In the genomic region with DNA sequence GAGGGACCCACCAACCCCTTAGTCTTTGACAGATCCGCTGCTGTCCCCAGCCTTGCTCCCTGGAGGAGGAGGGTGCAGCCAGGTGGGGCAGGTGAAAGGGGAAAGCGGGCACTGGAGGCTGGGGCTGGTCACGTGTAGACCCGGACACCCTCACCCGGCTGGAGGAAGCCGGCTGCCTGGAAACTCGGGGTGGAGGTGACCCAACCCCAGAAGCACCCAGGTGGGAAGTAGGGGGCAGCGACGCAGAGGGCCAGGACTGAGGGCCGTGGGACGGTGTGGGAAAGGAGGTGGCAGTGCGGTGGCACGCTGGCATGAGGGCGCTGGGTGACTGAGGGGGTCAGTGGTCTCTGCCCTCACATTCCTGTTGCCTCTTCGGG, we compare ENCODE assay signal across 13 cellular contexts. TPM values are rescaled to one million over a fixed set of nuclear protein-coding genes. Genes with fewer than 3 reads are reported as not detected.
DNase-seq lines count a peak whose midpoint lies in the region; ATAC-seq and TF ChIP-seq lines count a peak whose summit lies in the region.
"Had no signal": no experiment of that assay in that cellular context is flagged by ENCODE, and none has a peak within 500 bp of the region (broad histone marks: within the 10 kb centered on the region; RNA-seq: fewer than 3 reads in every experiment).

No MANE protein-coding gene starts in this region.

- peak overlapping the region; percentile 78 for H3K4ac ChIP-seq in trophoblast cell (ENCODE audit: low read depth, low read length)

- H3K4me1 ChIP-seq in OCI-LY1 (ENCODE audit: insufficient read depth, low read length, severe bottlenecking), result peaks cover 57% of the 10 kb centered on the region
- H3K4me1 ChIP-seq in esophagus (ENCODE audit: control insufficient read depth in 2 of 2, insufficient read depth in 2 of 2, low read length in 1 of 2), result peaks cover 24 to 58% of the 10 kb centered on the region in 2 donors
- H3K4me1 ChIP-seq in trophoblast cell (ENCODE audit: control insufficient read depth in 1 of 2, insufficient read depth in 2 of 2, low read length in 2 of 2), result peaks cover 13 to 22% of the 10 kb centered on the region in 2 experiments
- H3K4me1 ChIP-seq in foreskin keratinocyte, result peaks cover 15% of the 10 kb centered on the region
- no peaks in the 10 kb centered on the region for H3K4me1 ChIP-seq in aorta (ENCODE audit: control insufficient read depth in 1 of 2, insufficient read depth in 2 of 2, low read length in 2 of 2)

- no peak overlapping the region for H3K14ac ChIP-seq in trophoblast cell (ENCODE audit: low read length)

- no peaks in the 10 kb centered on the region for H3K9me2 ChIP-seq in OCI-LY1 (ENCODE audit: low read depth, low read length)

- peak overlapping the region; percentile 31 for H3K27ac ChIP-seq in AG04450 (ENCODE audit: low read depth, low read length)
- H3K27ac ChIP-seq in OCI-LY1 (ENCODE audit: low read depth, low read length, poor library complexity, severe bottlenecking), result no peak overlapping the region
- peak overlapping the region; percentile 65 to 82 for H3K27ac ChIP-seq in esophagus (ENCODE audit: low read depth in 2 of 2, low read length in 1 of 2)
- no peak overlapping the region for H3K27ac ChIP-seq in trophoblast cell (ENCODE audit: low read depth, low read length)
- no peak overlapping the region for H3K27ac ChIP-seq in foreskin keratinocyte
- no peak overlapping the region for H3K27ac ChIP-seq in aorta (ENCODE audit: low read depth in 1 of 2, low read length in 2 of 2)

- no peak overlapping the region for H2BK5ac ChIP-seq in trophoblast cell (ENCODE audit: low read depth, low read length, poor library complexity)

- no peaks in the 10 kb centered on the region for H3K27me3 ChIP-seq in AG04450 (ENCODE audit: control insufficient read depth, insufficient read depth, low read length)
- H3K27me3 ChIP-seq in OCI-LY1 (ENCODE audit: insufficient read depth, low read length), result no peaks in the 10 kb centered on the region
- no peaks in the 10 kb centered on the region for H3K27me3 ChIP-seq in esophagus (ENCODE audit: control insufficient read depth in 1 of 2, insufficient read depth in 2 of 2, low read length in 2 of 2)
- no peaks in the 10 kb centered on the region for H3K27me3 ChIP-seq in trophoblast cell (ENCODE audit: insufficient read depth, low read length)
- H3K27me3 ChIP-seq in foreskin keratinocyte, result no peaks in the 10 kb centered on the region
- H3K27me3 ChIP-seq in aorta (ENCODE audit: control insufficient read depth in 1 of 2, insufficient read depth in 2 of 2, low read length in 1 of 2), result no peaks in the 10 kb centered on the region
- H3K27me3 ChIP-seq: pancreas had no signal

- H4K20me1 ChIP-seq in OCI-LY1 (ENCODE audit: insufficient read depth, low read length), result no peaks in the 10 kb centered on the region

- POLR2A ChIA-PET in AG04450 (lab: Yijun Ruan, JAX), result interaction anchor here (0.7 kb wide), 1 partner anchor 36 kb away, joined by 7 read pairs; no protein-coding TSS in a partner anchor

- no peak overlapping the region for H2BK120ac ChIP-seq in trophoblast cell (ENCODE audit: insufficient read depth, low read length, poor library complexity)

- TF ChIP-seq CTCF in AG04450 (IDR thresholded peaks at IDR 0.05; ENCODE audit: low read depth, low read length) (no peak), OCI-LY1 (IDR thresholded peaks at IDR 0.05; ENCODE audit: low read length) (no peak), foreskin keratinocyte (conservative IDR thresholded peaks at IDR 0.05) (no peak)

- H3K9ac ChIP-seq in OCI-LY1 (ENCODE audit: low read length), result no peak overlapping the region; the same call in 1 of the 2 replicates
- no peak overlapping the region for H3K9ac ChIP-seq in trophoblast cell (ENCODE audit: low read length)

- H3K9me3 ChIP-seq in AG04450 (ENCODE audit: control insufficient read depth, insufficient read depth, low read length), result peaks cover 1% of the 10 kb centered on the region; the same call in 1 of the 2 replicates
- no peaks in the 10 kb centered on the region for H3K9me3 ChIP-seq in OCI-LY1 (ENCODE audit: low read length)
- H3K9me3 ChIP-seq in esophagus (ENCODE audit: control insufficient read depth in 2 of 2, insufficient read depth in 1 of 2, low read depth in 1 of 2, low read length in 1 of 2), result no peaks in the 10 kb centered on the region
- H3K9me3 ChIP-seq in trophoblast cell (ENCODE audit: insufficient read depth, low read depth, low read length), result peaks cover 3% of the 10 kb centered on the region
- no peaks in the 10 kb centered on the region for H3K9me3 ChIP-seq in aorta (ENCODE audit: control insufficient read depth, low read length)
- H3K9me3 ChIP-seq: pancreas had no signal

- peaks cover 11% of the 10 kb centered on the region; the same call in 1 of the 2 replicates for H3K79me2 ChIP-seq in OCI-LY1 (ENCODE audit: insufficient read depth, low read length)
- H3K79me2 ChIP-seq in trophoblast cell (ENCODE audit: control insufficient read depth, insufficient read depth, low read length, poor library complexity), result peaks cover 57% of the 10 kb centered on the region

- no peak overlapping the region for H3K23ac ChIP-seq in trophoblast cell (ENCODE audit: low read length)

- H2AFZ ChIP-seq in OCI-LY1 (ENCODE audit: low read length) (no peak overlapping the region), trophoblast cell (ENCODE audit: insufficient read depth, low read length, poor library complexity) (no peak overlapping the region)

- WGBS in esophagus, 2 donors, result 76 to 82% methylated on average over 15 of the region's 15 CpGs
- no CpG with 5 or more reads among the region's 15 CpGs for WGBS in trophoblast cell (ENCODE audit: extremely low coverage, insufficient coverage, insufficient read length)
- WGBS in aorta, 2 donors, result 86 to 88% methylated on average over 15 of the region's 15 CpGs

- ATAC-seq in foreskin keratinocyte (no peak), aorta (ENCODE audit: low FRiP score) (no peak)
- ATAC-seq: pancreas, Right ventricle myocardium inferior had no signal

- intact Hi-C loops in aorta (cut with DNase I), result loop anchor here in 1 of 2 donors (10.0 kb wide), 1 partner anchor 97 kb away; the partner anchor contains the start of gene ECI1

- CTCF ChIA-PET in AG04450 (lab: Charles Lee), result no interaction called here

- no peak overlapping the region for H2AK5ac ChIP-seq in trophoblast cell (ENCODE audit: low read length)

- no peak overlapping the region for H4K8ac ChIP-seq in trophoblast cell (ENCODE audit: low read depth, low read length)

- H3K4me2 ChIP-seq in OCI-LY1 (ENCODE audit: low read length) (peak overlapping the region; percentile 58), trophoblast cell (ENCODE audit: low read length) (no peak overlapping the region)

- DNase-seq in AG04450 (ENCODE audit: low read depth, low spot score), result no peak
- no peak for DNase-seq in trophoblast cell
- DNase-seq in HK-2 (ENCODE audit: unreplicated experiment), result no peak
- no peak for DNase-seq in foreskin keratinocyte
- DNase-seq in aorta, result no peak
- no peak for DNase-seq in HuH-7.5 (ENCODE audit: low spot score)
- DNase-seq: activated effector memory CD4-positive, alpha-beta T cell treated with Interleukin-2 at 50 U/mL for 16 hours; GOT3; NCI-H2171 had no signal

- H4K91ac ChIP-seq in trophoblast cell (ENCODE audit: low read depth, low read length), result no peak overlapping the region

- no peak overlapping the region for H4K12ac ChIP-seq in trophoblast cell (ENCODE audit: low read depth, low read length)

- peaks cover 18% of the 10 kb centered on the region for H3K79me1 ChIP-seq in trophoblast cell (ENCODE audit: low read length)

- H3K4me3 ChIP-seq in AG04450 (ENCODE audit: low read depth, low read length), result no peak overlapping the region
- H3K4me3 ChIP-seq in OCI-LY1 (ENCODE audit: low read depth, low read length, poor library complexity, severe bottlenecking), result peak overlapping the region; percentile 85
- H3K4me3 ChIP-seq in esophagus (ENCODE audit: low read depth in 1 of 2, low read length in 2 of 2), result no peak overlapping the region
- no peak overlapping the region for H3K4me3 ChIP-seq in trophoblast cell (ENCODE audit: low read depth, low read length)
- H3K4me3 ChIP-seq in aorta (ENCODE audit: low read length in 2 of 2), result no peak overlapping the region

- H3K36me3 ChIP-seq in OCI-LY1 (ENCODE audit: insufficient read depth, low read length) (peaks cover 20% of the 10 kb centered on the region), esophagus (ENCODE audit: control insufficient read depth in 2 of 2, insufficient read depth in 2 of 2, low read length in 1 of 2) (peaks cover 0 to 4% of the 10 kb centered on the region in 2 donors), trophoblast cell (ENCODE audit: control insufficient read depth in 1 of 2, insufficient read depth in 2 of 2, low read length in 2 of 2) (peaks cover 12 to 15% of the 10 kb centered on the region in 2 experiments), aorta (ENCODE audit: control insufficient read depth in 1 of 2, insufficient read depth in 2 of 2, low read length in 1 of 2) (no peaks in the 10 kb centered on the region)
- H3K36me3 ChIP-seq: pancreas had no signal

- no peak overlapping the region for H3K18ac ChIP-seq in trophoblast cell (ENCODE audit: low read length)

- H3F3A ChIP-seq in OCI-LY1 (ENCODE audit: insufficient read depth, low read length), result no peaks in the 10 kb centered on the region

- H2BK12ac ChIP-seq in trophoblast cell (ENCODE audit: low read length), result no peak overlapping the region

RNA-seq across cellular contexts. Expression of gene TRAF7, which starts 2.7 kb away (rescaled TPM):
- polyA plus RNA-seq in AG04450 (2011; rRNA removed) (35.2 and 49.3 TPM in 2 replicates), esophagus (10 to 100 TPM; 40.1 to 41.5 TPM), foreskin keratinocyte (62.1 and 69.0 TPM in 2 replicates), aorta (10 to 100 TPM; 24.4 to 38.0 TPM)
- polyA minus RNA-seq in AG04450 (2011; rRNA and poly(A)+ RNA removed), result 63.6 and 89.1 TPM in 2 replicates
- polyA plus RNA-seq in trophoblast cell (2013), result 109 and 111 TPM in 2 replicates
- total RNA-seq in foreskin keratinocyte (86.0 and 89.7 TPM in 2 replicates), aorta (10 to 100 TPM; 47.7 to 54.4 TPM)

RNA-seq across cellular contexts. Expression of gene RAB26, which starts 9.8 kb away (rescaled TPM):
- polyA plus RNA-seq in AG04450 (2011; rRNA removed) (3.6 and 5.2 TPM in 2 replicates), esophagus (1 to 10 TPM; 1.1 to 4.7 TPM), foreskin keratinocyte (0.49 and 0.72 TPM in 2 replicates), aorta (1 to 10 TPM; 2.5 to 4.8 TPM)
- 0.74 and 4.4 TPM in 2 replicates for polyA minus RNA-seq in AG04450 (2011; rRNA and poly(A)+ RNA removed)
- 0.60 and 0.65 TPM in 2 replicates for polyA plus RNA-seq in trophoblast cell (2013)
- total RNA-seq in foreskin keratinocyte (0.42 and 0.44 TPM in 2 replicates), aorta (under 1 TPM in 1 of 2 donors, not detected in 1; 0.51 TPM)

RNA-seq across cellular contexts. Expression of gene PKD1, which starts 22.6 kb away (rescaled TPM):
- polyA plus RNA-seq in AG04450 (2011; rRNA removed), result 16.1 and 21.7 TPM in 2 replicates
- polyA minus RNA-seq in AG04450 (2011; rRNA and poly(A)+ RNA removed), result 29.0 and 29.3 TPM in 2 replicates
- 10 to 100 TPM; 40.5 to 78.0 TPM for polyA plus RNA-seq in esophagus
- 23.3 and 23.8 TPM in 2 replicates for polyA plus RNA-seq in trophoblast cell (2013)
- 36.7 and 46.5 TPM in 2 replicates for total RNA-seq in foreskin keratinocyte
- polyA plus RNA-seq in foreskin keratinocyte, result 16.8 and 19.7 TPM in 2 replicates
- 100 to 1,000 TPM; 325 to 337 TPM for total RNA-seq in aorta
- polyA plus RNA-seq in aorta, result 100 to 1,000 TPM in 1 of 2 donors, 10 to 100 TPM in 1; 42.8 to 270 TPM

RNA-seq across cellular contexts. Expression of gene CASKIN1, which starts 38.2 kb away (rescaled TPM):
- polyA plus RNA-seq in AG04450 (2011; rRNA removed) (0.01 and 0.02 TPM in 2 replicates), esophagus (under 1 TPM; 0.29 to 0.81 TPM), foreskin keratinocyte (0.06 and 0.08 TPM in 2 replicates), aorta (under 1 TPM; 0.13 to 0.28 TPM)
- polyA minus RNA-seq in AG04450 (2011; rRNA and poly(A)+ RNA removed), result not detected in 2 replicates
- polyA plus RNA-seq in trophoblast cell (2013), result 0.44 and 0.67 TPM in 2 replicates
- total RNA-seq in foreskin keratinocyte (0.03 and 0.04 TPM in 2 replicates), aorta (under 1 TPM in 1 of 2 donors, not detected in 1; 0.15 TPM)

RNA-seq across cellular contexts. Expression of gene MLST8, which starts 47.0 kb away (rescaled TPM):
- polyA plus RNA-seq in AG04450 (2011; rRNA removed), result 41.1 and 55.1 TPM in 2 replicates
- polyA minus RNA-seq in AG04450 (2011; rRNA and poly(A)+ RNA removed), result 47.4 and 58.8 TPM in 2 replicates
- polyA plus RNA-seq in esophagus, result 10 to 100 TPM; 27.8 to 38.3 TPM
- polyA plus RNA-seq in trophoblast cell (2013), result 37.7 and 39.2 TPM in 2 replicates
- 21.8 and 29.2 TPM in 2 replicates for total RNA-seq in foreskin keratinocyte
- polyA plus RNA-seq in foreskin keratinocyte, result 61.0 and 64.1 TPM in 2 replicates
- 10 to 100 TPM; 14.1 to 19.9 TPM for total RNA-seq in aorta
- 10 to 100 TPM; 23.7 to 50.7 TPM for polyA plus RNA-seq in aorta

Comparison
In these comparisons a context has a peak if more than half of its experiments do, and no peak if none do; other contexts are left out.
1. H3K27ac ChIP-seq: peak in AG04450 (single experiment) and esophagus (2 of 2); none in OCI-LY1 (single experiment), trophoblast cell (single experiment), foreskin keratinocyte (single experiment) and aorta (0 of 2).